ENCODE assay signal across 24 cellular contexts in the genomic region with DNA sequence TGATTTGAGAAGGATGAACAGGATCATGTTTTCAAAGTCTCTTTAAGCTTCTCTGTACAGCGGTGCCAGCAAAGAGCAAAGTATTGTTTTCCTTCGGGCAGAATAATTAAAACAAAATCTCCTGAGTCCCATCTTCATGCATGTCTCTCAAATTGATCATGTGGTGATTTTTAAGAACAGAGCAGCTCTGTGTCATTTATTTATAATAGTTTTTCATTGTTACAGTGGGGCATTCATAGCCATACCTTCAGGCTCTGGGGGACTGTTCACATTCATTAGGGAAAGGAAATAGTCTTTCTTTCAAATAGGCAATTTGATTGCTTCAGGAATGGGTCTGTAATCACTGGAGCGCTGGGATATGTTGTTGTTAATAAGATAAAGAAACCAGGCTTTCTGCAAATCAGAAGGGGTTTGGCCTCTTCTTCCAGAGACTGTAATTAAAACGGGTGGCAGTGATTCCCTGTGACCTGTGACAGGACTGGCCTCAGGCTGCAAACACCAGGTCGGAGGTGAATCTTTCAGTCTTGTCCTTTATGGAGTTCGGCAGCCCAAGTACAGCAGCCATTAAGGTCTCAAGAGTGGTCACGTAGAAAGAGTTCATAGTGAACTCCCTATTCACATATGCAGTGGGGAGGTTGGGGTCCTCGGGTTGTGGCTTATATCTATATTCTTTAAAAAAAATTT. TPM values are rescaled to one million over a fixed set of nuclear protein-coding genes. Genes with fewer than 3 reads are reported as not detected.
DNase-seq lines count a peak whose midpoint lies in the region; ATAC-seq and TF ChIP-seq lines count a peak whose summit lies in the region.
"Had no signal": no experiment of that assay in that cellular context is flagged by ENCODE, and none has a peak within 500 bp of the region (broad histone marks: within the 10 kb centered on the region; RNA-seq: fewer than 3 reads in every experiment).

No MANE protein-coding gene starts in this region.

- H2AK9ac ChIP-seq in IMR-90 (replicated peaks; ENCODE audit: low read depth, low read length, poor library complexity) = no peak overlapping the region

- peaks cover 29% of the 10 kb centered on the region for H3K4me1 ChIP-seq in BE2C
- no peaks in the 10 kb centered on the region for H3K4me1 ChIP-seq in IMR-90 (ENCODE audit: control insufficient read depth, insufficient read depth, low read length)
- H3K4me1 ChIP-seq in mesodermal cell (ENCODE audit: control insufficient read depth, insufficient read depth, low read length, poor library complexity, severe bottlenecking) = no peaks in the 10 kb centered on the region

- H2AK5ac ChIP-seq in IMR-90 (ENCODE audit: low read depth, low read length) = no peak overlapping the region

- POLR2A ChIA-PET in IMR-90 (lab: Charles Lee; ENCODE audit: unreplicated experiment) = no interaction called here

- no peaks in the 10 kb centered on the region for H3K27me3 ChIP-seq in BE2C
- H3K27me3 ChIP-seq in IMR-90 (ENCODE audit: control insufficient read depth, insufficient read depth, low read length) = peaks cover 2% of the 10 kb centered on the region; the same call in 1 of the 2 replicates

- no peak overlapping the region for H3K4me2 ChIP-seq in IMR-90 (ENCODE audit: low read depth, low read length)

- H3K18ac ChIP-seq in IMR-90 (ENCODE audit: low read depth, low read length) = no peak overlapping the region

- no peak for ATAC-seq in IMR-90 (ENCODE audit: low read depth)
- no peak for ATAC-seq in GM19035 (IDR thresholded peaks at IDR 0.05; ENCODE audit: unreplicated experiment)
- ATAC-seq: Panc1 had no signal

- H3K27ac ChIP-seq in IMR-90 (ENCODE audit: insufficient read depth, low read length) = no peak overlapping the region
- peak overlapping the region; percentile 29 for H3K27ac ChIP-seq in mesodermal cell (ENCODE audit: low read depth, low read length, severe bottlenecking)

- no peak for TF ChIP-seq POLR2A in IMR-90 (IDR thresholded peaks at IDR 0.05; ENCODE audit: low read depth, low read length)

- TF ChIP-seq CTCF in BE2C (IDR thresholded peaks at IDR 0.05; ENCODE audit: low read depth, low read length) = no peak
- no peak for TF ChIP-seq CTCF in IMR-90 (conservative IDR thresholded peaks at IDR 0.05; ENCODE audit: low read depth, low read length)

- no TSS peak for BruUV-seq in IMR-90 (replicated peaks; lab: Mats Ljungman, UMichigan)

- peak overlapping the region; percentile 36 for H2AFZ ChIP-seq in IMR-90 (replicated peaks; ENCODE audit: low read length, poor library complexity)

- no peak overlapping the region for H3K14ac ChIP-seq in IMR-90 (replicated peaks; ENCODE audit: low read depth, low read length)

- H3K9me3 ChIP-seq in BE2C (no peaks in the 10 kb centered on the region), IMR-90 (ENCODE audit: control insufficient read depth, insufficient read depth, low read length) (no peaks in the 10 kb centered on the region), mesodermal cell (ENCODE audit: control insufficient read depth, low read length) (no peaks in the 10 kb centered on the region)

- TF ChIP-seq RAD21 in IMR-90 (IDR thresholded peaks at IDR 0.05; ENCODE audit: low read length) = no peak

- H4K20me1 ChIP-seq in IMR-90 (ENCODE audit: insufficient read depth, low read length) = no peaks in the 10 kb centered on the region

- no peak overlapping the region for H4K91ac ChIP-seq in IMR-90 (ENCODE audit: insufficient read depth, low read depth, low read length)

- H3K23ac ChIP-seq in IMR-90 (ENCODE audit: low read depth, low read length) = no peak overlapping the region; the same call in 1 of the 2 replicates

- in situ Hi-C loops in IMR-90 (cut with MboI; ENCODE audit: low sequenced_read_pairs) = no loop called here

- no peak overlapping the region for H3K56ac ChIP-seq in IMR-90 (ENCODE audit: extremely low read depth, insufficient read depth, low read length)

- CTCF ChIA-PET in IMR-90 (lab: Yijun Ruan, JAX) = no interaction called here

- no peak overlapping the region for H2BK5ac ChIP-seq in IMR-90 (ENCODE audit: low read depth, low read length, poor library complexity, severe bottlenecking)

- no peaks in the 10 kb centered on the region for H3K36me3 ChIP-seq in BE2C
- H3K36me3 ChIP-seq in IMR-90 (ENCODE audit: control insufficient read depth, insufficient read depth, low read length) = no peaks in the 10 kb centered on the region
- H3K36me3 ChIP-seq in mesodermal cell (ENCODE audit: control insufficient read depth, insufficient read depth, low read length) = no peaks in the 10 kb centered on the region

- intact Hi-C loops in IMR-90 (cut with micrococcal nuclease) = no loop called here

- no peak overlapping the region for H2BK120ac ChIP-seq in IMR-90 (ENCODE audit: low read depth, low read length)

- no peak overlapping the region for H2BK15ac ChIP-seq in IMR-90 (ENCODE audit: low read depth, low read length)

- WGBS in IMR-90 (ENCODE audit: extremely low coverage in 2 of 2, insufficient read length in 1 of 2), 2 experiments = no CpG with 5 or more reads among the region's 8 CpGs
- WGBS in mesodermal cell (ENCODE audit: insufficient coverage in 2 of 2), 2 experiments = 75 to 83% methylated on average over 6 to 7 of the region's 8 CpGs

- no peak overlapping the region for H2BK20ac ChIP-seq in IMR-90 (ENCODE audit: low read depth, low read length)

- dilution Hi-C loops in IMR-90 (cut with HindIII; ENCODE audit: low sequenced_read_pairs, unreplicated experiment) = no loop called here

- H3K9me1 ChIP-seq in IMR-90 (ENCODE audit: insufficient read depth, low read length) = no peaks in the 10 kb centered on the region

- no peak overlapping the region for H3K9ac ChIP-seq in IMR-90 (ENCODE audit: low read depth, low read length)

- H4K8ac ChIP-seq in IMR-90 (ENCODE audit: low read depth in 2 of 2, low read length in 2 of 2) = no peak overlapping the region

- H3K4me3 ChIP-seq in BE2C (ENCODE audit: low read depth, low read length) = no peak overlapping the region
- no peak overlapping the region for H3K4me3 ChIP-seq in IMR-90 (ENCODE audit: insufficient read depth, low read depth, low read length)
- no peak overlapping the region for H3K4me3 ChIP-seq in mesodermal cell (ENCODE audit: extremely low read depth, insufficient read depth, low read length, poor library complexity, severe bottlenecking)

- H3K4ac ChIP-seq in IMR-90 (ENCODE audit: low read depth, low read length) = no peak overlapping the region

- DNase-seq in BE2C = peak; percentile 35
- no peak for DNase-seq in IMR-90
- DNase-seq in epidermal melanocyte (ENCODE audit: insufficient read length, low spot score) = peak; percentile 87
- no peak for DNase-seq in NCI-H1694 treated with DMSO at 0.1 percent for 48 hours (lab: John Stamatoyannopoulos, UW)
- no peak for DNase-seq in NOMO-1 (lab: John Stamatoyannopoulos, UW; ENCODE audit: unreplicated experiment in 2 of 2)
- DNase-seq in middle frontal gyrus (ENCODE audit: extremely low spot score, low spot score) = no peak
- DNase-seq: AML-193; DMS53; EL; GOT3; HCEC 1CT; KBM-7; NCI-H1092; NCI-H1436; NCI-H1930; NCI-H2171; NCI-H345; NCI-H524; NCI-H774; NK-92 treated with Interleukin-12 subunit alpha and Interleukin-12 subunit beta, amount 100 ng/mL, for 24 hours; SIG-M5 had no signal

- no peak overlapping the region for H4K5ac ChIP-seq in IMR-90 (ENCODE audit: low read depth, low read length)

- no peaks in the 10 kb centered on the region for H3K79me1 ChIP-seq in IMR-90 (ENCODE audit: low read depth in 1 of 2, low read length in 2 of 2)

TF ChIP-seq in IMR-90, 13 proteins besides CTCF, POLR2A, EP300 and RAD21:
- no peak for TF ChIP-seq BHLHE40 (IDR thresholded peaks at IDR 0.05; ENCODE audit: low read depth, low read length)
- no peak for TF ChIP-seq MAZ (IDR thresholded peaks at IDR 0.05; ENCODE audit: borderline replicate concordance, low read depth, low read length)
- no peak for TF ChIP-seq MXI1 (IDR thresholded peaks at IDR 0.05; ENCODE audit: borderline replicate concordance, low read depth, low read length)
- no peak for TF ChIP-seq MAFK (IDR thresholded peaks at IDR 0.05; ENCODE audit: low read depth, low read length)
- TF ChIP-seq, protein P1, sequence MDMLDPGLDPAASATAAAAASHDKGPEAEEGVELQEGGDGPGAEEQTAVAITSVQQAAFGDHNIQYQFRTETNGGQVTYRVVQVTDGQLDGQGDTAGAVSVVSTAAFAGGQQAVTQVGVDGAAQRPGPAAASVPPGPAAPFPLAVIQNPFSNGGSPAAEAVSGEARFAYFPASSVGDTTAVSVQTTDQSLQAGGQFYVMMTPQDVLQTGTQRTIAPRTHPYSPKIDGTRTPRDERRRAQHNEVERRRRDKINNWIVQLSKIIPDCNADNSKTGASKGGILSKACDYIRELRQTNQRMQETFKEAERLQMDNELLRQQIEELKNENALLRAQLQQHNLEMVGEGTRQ (IDR thresholded peaks at IDR 0.05; ENCODE audit: low read depth, low read length) = no peak
- TF ChIP-seq CHD1 (IDR thresholded peaks at IDR 0.05; ENCODE audit: low read depth, low read length) = no peak
- no peak for TF ChIP-seq CEBPB (IDR thresholded peaks at IDR 0.05; ENCODE audit: low read depth, low read length)
- no peak for TF ChIP-seq FOS (IDR thresholded peaks at IDR 0.05; ENCODE audit: low read depth, low read length)
- no peak for TF ChIP-seq NFE2L2 (IDR thresholded peaks at IDR 0.05; ENCODE audit: low read depth, low read length)
- no peak for TF ChIP-seq RCOR1 (IDR thresholded peaks at IDR 0.05; ENCODE audit: insufficient replicate concordance, low read length)
- TF ChIP-seq, protein P2, sequence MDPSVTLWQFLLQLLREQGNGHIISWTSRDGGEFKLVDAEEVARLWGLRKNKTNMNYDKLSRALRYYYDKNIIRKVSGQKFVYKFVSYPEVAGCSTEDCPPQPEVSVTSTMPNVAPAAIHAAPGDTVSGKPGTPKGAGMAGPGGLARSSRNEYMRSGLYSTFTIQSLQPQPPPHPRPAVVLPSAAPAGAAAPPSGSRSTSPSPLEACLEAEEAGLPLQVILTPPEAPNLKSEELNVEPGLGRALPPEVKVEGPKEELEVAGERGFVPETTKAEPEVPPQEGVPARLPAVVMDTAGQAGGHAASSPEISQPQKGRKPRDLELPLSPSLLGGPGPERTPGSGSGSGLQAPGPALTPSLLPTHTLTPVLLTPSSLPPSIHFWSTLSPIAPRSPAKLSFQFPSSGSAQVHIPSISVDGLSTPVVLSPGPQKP (IDR thresholded peaks at IDR 0.05; ENCODE audit: borderline replicate concordance, low read depth, low read length) = no peak
- TF ChIP-seq RFX5 (IDR thresholded peaks at IDR 0.05; ENCODE audit: low read depth, low read length) = no peak
- TF ChIP-seq SMC3 (IDR thresholded peaks at IDR 0.05; ENCODE audit: low read depth, low read length) = no peak

RNA-seq across cellular contexts. Expression of a gene that starts 29.4 kb away (rescaled TPM):
- polyA plus RNA-seq in BE2C (2012; ENCODE audit: insufficient read depth, insufficient read length, low read depth) = 11.2 TPM
- 4.5 and 9.2 TPM in 2 replicates for total RNA-seq in IMR-90 (2012; rRNA removed)
- polyA plus RNA-seq in IMR-90 (2012; rRNA removed) = 2.1 and 2.7 TPM in 2 replicates
- 0.31 and 0.39 TPM in 2 replicates for polyA plus RNA-seq in IMR-90 (2012; cell fraction: cytosol; rRNA removed)
- 0.52 and 5.9 TPM in 2 replicates for polyA plus RNA-seq in IMR-90 (2012; cell fraction: nucleus; rRNA removed; ENCODE audit: low replicate concordance)
- 17.4 TPM for polyA plus RNA-seq in mesodermal cell (2013, experiment 1 of 2)
- polyA plus RNA-seq in mesodermal cell (2013, experiment 2 of 2) = 20.1 TPM

Comparison
In these comparisons a context has a peak if more than half of its experiments do, and no peak if none do; other contexts are left out.
1. DNase-seq: peak in BE2C (single experiment) and epidermal melanocyte (single experiment); none in IMR-90 (single experiment), NCI-H1694 treated with DMSO at 0.1 percent for 48 hours (single experiment), NOMO-1 (0 of 2) and middle frontal gyrus (single experiment).